ENCODE assay signal across 7 cellular contexts in genomic region chr5:139409116-139409515, GRCh38. TPM values are rescaled to one million over a fixed set of nuclear protein-coding genes. Genes with fewer than 3 reads are reported as not detected.
"Had no signal": no experiment of that assay in that cellular context is flagged by ENCODE, and none has a peak within 500 bp of the region (broad histone marks: within the 10 kb centered on the region; RNA-seq: fewer than 3 reads in every experiment).

No MANE protein-coding gene starts in this region.

RNA-seq across cellular contexts. Expression of gene MZB1, which starts 19.4 kb away (rescaled TPM):
- total RNA-seq: dermis blood vessel endothelial cell, hepatocyte, mammary epithelial cell had no signal

RNA-seq across cellular contexts. Expression of gene SLC23A1, which starts 26.0 kb away (rescaled TPM):
- total RNA-seq: dermis blood vessel endothelial cell, gastroesophageal sphincter, heart left ventricle, left ventricle myocardium inferior, mammary epithelial cell, mononuclear cell had no signal
